15 cellular contexts compared by ENCODE assay signal in genomic region chr3:50585919-50586762, GRCh38. TPM values are rescaled to one million over a fixed set of nuclear protein-coding genes. Genes with fewer than 3 reads are reported as not detected.
DNase-seq lines count a peak whose midpoint lies in the region; ATAC-seq and TF ChIP-seq lines count a peak whose summit lies in the region.
"Had no signal": no experiment of that assay in that cellular context is flagged by ENCODE, and none has a peak within 500 bp of the region (broad histone marks: within the 10 kb centered on the region; RNA-seq: fewer than 3 reads in every experiment).

No MANE protein-coding gene starts in this region.

- H2BK12ac ChIP-seq in neuronal stem cell (ENCODE audit: low read length), result no peak overlapping the region

- no peak overlapping the region for H3K14ac ChIP-seq in neuronal stem cell (ENCODE audit: low read length)

- no peak overlapping the region for H2BK120ac ChIP-seq in neuronal stem cell (ENCODE audit: low read depth, low read length)

- no CpG with 5 or more reads among the region's 6 CpGs for WGBS in neuronal stem cell (ENCODE audit: extremely low coverage in 2 of 2, insufficient read length in 2 of 2, insufficient replicate concordance in 1 of 2), 2 donors

- peaks cover 62% of the 10 kb centered on the region for H3K4me1 ChIP-seq in CD8-positive, alpha-beta memory T cell (ENCODE audit: insufficient read depth, low read length)
- H3K4me1 ChIP-seq in neuronal stem cell (ENCODE audit: control insufficient read depth in 2 of 2, insufficient read depth in 1 of 2, low read depth in 1 of 2, low read length in 2 of 2), result no peaks in the 10 kb centered on the region
- H3K4me1 ChIP-seq in uterus, result no peaks in the 10 kb centered on the region

- no peak overlapping the region for H2BK5ac ChIP-seq in neuronal stem cell (ENCODE audit: low read length)

- no peaks in the 10 kb centered on the region for H3K27me3 ChIP-seq in CD8-positive, alpha-beta memory T cell (ENCODE audit: insufficient read depth, low read length, poor library complexity, severe bottlenecking)
- peaks cover 0 to 1% (median 0%) of the 10 kb centered on the region in 3 experiments for H3K27me3 ChIP-seq in neuronal stem cell (ENCODE audit: control insufficient read depth in 3 of 3, insufficient read depth in 3 of 3, low read depth in 1 of 3, low read length in 3 of 3)
- no peaks in the 10 kb centered on the region for H3K27me3 ChIP-seq in uterus

- no peak overlapping the region for H3K9ac ChIP-seq in neuronal stem cell (ENCODE audit: low read depth, low read length, poor library complexity)

- no peak for TF ChIP-seq CTCF in uterus (IDR thresholded peaks at IDR 0.05)

- H3K4ac ChIP-seq in neuronal stem cell (ENCODE audit: low read length), result no peak overlapping the region

- peaks cover 49 to 67% (median 59%) of the 10 kb centered on the region in 3 donors for H3K4me1 Mint-ChIP-seq in CD8-positive, alpha-beta memory T cell
- peaks cover 96% of the 10 kb centered on the region for H3K4me1 Mint-ChIP-seq in activated CD8-positive, alpha-beta T cell treated with anti-CD3 and anti-CD28 coated beads, Interleukin-2, amount 10 ng/mL, durations not matched to agents 7 days and 5 days (ENCODE audit: low read depth)

- POLR2A ChIA-PET in CD8-positive, alpha-beta memory T cell (lab: Charles Lee), result interaction anchor here (1.0 to 1.7 kb wide), 3 partner anchors 14 to 18 kb away, joined by 3 to 20 read pairs (median 3); partner anchors contain the start of gene C3orf18
- POLR2A ChIA-PET in activated CD8-positive, alpha-beta T cell treated with anti-CD3 and anti-CD28 coated beads, Interleukin-2, amount 10 ng/mL, durations not matched to agents 7 days and 5 days (lab: Charles Lee), result interaction anchor here (0.7 to 11.1 kb wide), 3 partner anchors 12 to 22 kb away, joined by 3 to 970 read pairs (median 612); partner anchors contain the start of genes C3orf18, CISH and HEMK1

- peaks cover 0 to 30% (median 3%) of the 10 kb centered on the region in 3 donors for H3K36me3 Mint-ChIP-seq in CD8-positive, alpha-beta memory T cell
- peaks cover 75% of the 10 kb centered on the region for H3K36me3 Mint-ChIP-seq in activated CD8-positive, alpha-beta T cell treated with anti-CD3 and anti-CD28 coated beads, Interleukin-2, amount 10 ng/mL, durations not matched to agents 7 days and 5 days (ENCODE audit: low read depth)

- H4K8ac ChIP-seq in neuronal stem cell (ENCODE audit: low read depth, low read length), result no peak overlapping the region

- H3K9me3 ChIP-seq in CD8-positive, alpha-beta memory T cell (ENCODE audit: low read length), result no peaks in the 10 kb centered on the region
- H3K9me3 ChIP-seq in neuronal stem cell (replicated peaks in 1 of 2; ENCODE audit: control insufficient read depth in 2 of 2, insufficient read depth in 1 of 2, low read depth in 1 of 2, low read length in 2 of 2) (no peaks in the 10 kb centered on the region), uterus (no peaks in the 10 kb centered on the region)
- H3K9me3 ChIP-seq: mucosa of descending colon had no signal

- H3K27ac Mint-ChIP-seq in CD8-positive, alpha-beta memory T cell, result peak overlapping the region in 3 of 8 donors; percentile 17 to 88 (median 42)
- H3K27ac Mint-ChIP-seq in activated CD8-positive, alpha-beta T cell treated with anti-CD3 and anti-CD28 coated beads, Interleukin-2, amount 10 ng/mL, durations not matched to agents 7 days and 5 days, result peak overlapping the region; percentile 98

- no peak overlapping the region for H3K4me3 Mint-ChIP-seq in CD8-positive, alpha-beta memory T cell
- no peak overlapping the region for H3K4me3 Mint-ChIP-seq in activated CD8-positive, alpha-beta T cell treated with anti-CD3 and anti-CD28 coated beads, Interleukin-2, amount 10 ng/mL, durations not matched to agents 7 days and 5 days

- TF ChIP-seq POLR2A in uterus (IDR thresholded peaks at IDR 0.05), result no peak

- H4K91ac ChIP-seq in neuronal stem cell (ENCODE audit: low read depth, low read length, poor library complexity), result no peak overlapping the region

- H3K27me3 Mint-ChIP-seq in CD8-positive, alpha-beta memory T cell, result no peaks in the 10 kb centered on the region
- no peaks in the 10 kb centered on the region for H3K27me3 Mint-ChIP-seq in activated CD8-positive, alpha-beta T cell treated with anti-CD3 and anti-CD28 coated beads, Interleukin-2, amount 10 ng/mL, durations not matched to agents 7 days and 5 days (ENCODE audit: low read depth)

- no peaks in the 10 kb centered on the region for H3K36me3 ChIP-seq in CD8-positive, alpha-beta memory T cell (ENCODE audit: insufficient read depth, low read length)
- H3K36me3 ChIP-seq in neuronal stem cell (replicated peaks in 1 of 2; ENCODE audit: control insufficient read depth in 2 of 2, insufficient read depth in 2 of 2, low read length in 2 of 2), result peaks cover 0 to 15% of the 10 kb centered on the region in 2 donors
- H3K36me3 ChIP-seq in uterus, result no peaks in the 10 kb centered on the region

- peak overlapping the region; percentile 36 for H3K23ac ChIP-seq in neuronal stem cell (ENCODE audit: low read depth, low read length, poor library complexity)

- peak overlapping the region; percentile 79 for H2AK5ac ChIP-seq in neuronal stem cell (ENCODE audit: low read depth, low read length)

- intact Hi-C loops in uterus (cut with DNase I; ENCODE audit: low total_unique reads), result no loop called here

- no peak overlapping the region for H3K4me2 ChIP-seq in neuronal stem cell (ENCODE audit: insufficient read depth, low read length, poor library complexity, severe bottlenecking)

- H2AFZ ChIP-seq in neuronal stem cell (ENCODE audit: low read length), result no peak overlapping the region

- DNase-seq in activated CD4-positive, alpha-beta T cell treated with anti-CD3 and anti-CD28 coated beads for 48 hours, result peak; percentile 71
- no peak for DNase-seq in activated CD4-positive, alpha-beta T cell treated with anti-CD3 and anti-CD28 coated beads for 4 hours
- DNase-seq in CD8-positive, alpha-beta memory T cell, result no peak
- DNase-seq in activated CD8-positive, alpha-beta T cell treated with anti-CD3 and anti-CD28 coated beads, Interleukin-2, amount 10 ng/mL, durations not matched to agents 7 days and 5 days, result no peak
- DNase-seq in neuronal stem cell (ENCODE audit: low spot score), result no peak
- no peak for DNase-seq in NCI-H128 (lab: John Stamatoyannopoulos, UW; ENCODE audit: unreplicated experiment)
- DNase-seq in uterus, result no peak
- DNase-seq: kidney, NCI-H2029 treated with DMSO at 0.1 percent for 48 hours, NCI-H510A treated with DMSO at 0.1 percent for 48 hours, OCI-M1, small intestine had no signal

- CTCF ChIA-PET in CD8-positive, alpha-beta memory T cell (lab: Charles Lee), result interaction anchor here (10.7 to 11.1 kb wide), 2 partner anchors 15 to 26 kb away, joined by 176 to 293 read pairs; partner anchors contain the start of genes C3orf18, CISH, HEMK1 and MAPKAPK3
- CTCF ChIA-PET in activated CD8-positive, alpha-beta T cell treated with anti-CD3 and anti-CD28 coated beads, Interleukin-2, amount 10 ng/mL, durations not matched to agents 7 days and 5 days (lab: Charles Lee), result interaction anchor here (11.1 kb wide), 2 partner anchors 13 to 23 kb away, joined by 387 to 535 read pairs; partner anchors contain the start of genes C3orf18, CISH, HEMK1 and MAPKAPK3

- ATAC-seq in activated CD8-positive, alpha-beta T cell treated with anti-CD3 and anti-CD28 coated beads, Interleukin-2, amount 10 ng/mL, durations not matched to agents 7 days and 5 days, result no peak
- ATAC-seq in HG02852 (IDR thresholded peaks at IDR 0.05; ENCODE audit: unreplicated experiment), result no peak
- ATAC-seq: mucosa of descending colon had no signal

- no peak overlapping the region for H3K4me3 ChIP-seq in CD8-positive, alpha-beta memory T cell (ENCODE audit: low read length)
- H3K4me3 ChIP-seq in neuronal stem cell (ENCODE audit: low read length in 2 of 2), result no peak overlapping the region
- H3K4me3 ChIP-seq in uterus, result no peak overlapping the region
- H3K4me3 ChIP-seq: mucosa of descending colon had no signal

- no peak overlapping the region for H3K18ac ChIP-seq in neuronal stem cell (ENCODE audit: low read length)

- no peaks in the 10 kb centered on the region for H3K9me3 Mint-ChIP-seq in CD8-positive, alpha-beta memory T cell
- no peaks in the 10 kb centered on the region for H3K9me3 Mint-ChIP-seq in activated CD8-positive, alpha-beta T cell treated with anti-CD3 and anti-CD28 coated beads, Interleukin-2, amount 10 ng/mL, durations not matched to agents 7 days and 5 days (ENCODE audit: insufficient read depth)

- H3K79me1 ChIP-seq in neuronal stem cell (ENCODE audit: low read depth, low read length), result peaks cover 1% of the 10 kb centered on the region

- H3K27ac ChIP-seq in CD8-positive, alpha-beta memory T cell (ENCODE audit: low read depth, low read length), result peak overlapping the region; percentile 16
- H3K27ac ChIP-seq in neuronal stem cell (replicated peaks; ENCODE audit: low read length) (no peak overlapping the region), uterus (no peak overlapping the region)

- no peak overlapping the region for H2BK15ac ChIP-seq in neuronal stem cell (ENCODE audit: low read length)

RNA-seq across cellular contexts. Expression of gene HEMK1, which starts 16.8 kb away (rescaled TPM):
- total RNA-seq in CD8-positive, alpha-beta memory T cell, result 10 to 100 TPM; 51.8 to 55.0 TPM
- polyA plus RNA-seq in CD8-positive, alpha-beta memory T cell, result 27.4 TPM
- 10 to 100 TPM; 83.3 to 86.0 TPM for total RNA-seq in activated CD8-positive, alpha-beta T cell treated with anti-CD3 and anti-CD28 coated beads, Interleukin-2, amount 10 ng/mL, durations not matched to agents 7 days and 5 days
- polyA plus RNA-seq in neuronal stem cell (2013, experiment 1 of 2), result 15.5 TPM
- 15.1 TPM for polyA plus RNA-seq in neuronal stem cell (2013, experiment 2 of 2)
- total RNA-seq in uterus, result 10 to 100 TPM in 2 of 4 donors, 1 to 10 TPM in 1, under 1 TPM in 1; 0.77 to 26.5 (median 11.4) TPM

RNA-seq across cellular contexts. Expression of gene C3orf18, which starts 18.6 kb away (rescaled TPM):
- total RNA-seq in CD8-positive, alpha-beta memory T cell, result 10 to 100 TPM; 11.5 to 13.0 TPM
- polyA plus RNA-seq in CD8-positive, alpha-beta memory T cell, result 15.8 TPM
- 10 to 100 TPM; 58.5 to 61.6 TPM for total RNA-seq in activated CD8-positive, alpha-beta T cell treated with anti-CD3 and anti-CD28 coated beads, Interleukin-2, amount 10 ng/mL, durations not matched to agents 7 days and 5 days
- polyA plus RNA-seq in neuronal stem cell (2013, experiment 1 of 2), result 9.9 TPM
- polyA plus RNA-seq in neuronal stem cell (2013, experiment 2 of 2), result 9.3 TPM
- 10 to 100 TPM in 3 of 4 donors, 1 to 10 TPM in 1; 7.1 to 21.0 (median 20.7) TPM for total RNA-seq in uterus
- total RNA-seq: A172 had no signal

RNA-seq across cellular contexts. Expression of gene CISH, which starts 25.4 kb away (rescaled TPM):
- total RNA-seq in CD8-positive, alpha-beta memory T cell, result 100 to 1,000 TPM; 216 to 222 TPM
- polyA plus RNA-seq in CD8-positive, alpha-beta memory T cell, result 92.8 TPM
- total RNA-seq in activated CD8-positive, alpha-beta T cell treated with anti-CD3 and anti-CD28 coated beads, Interleukin-2, amount 10 ng/mL, durations not matched to agents 7 days and 5 days, result 100 to 1,000 TPM; 380 to 394 TPM
- polyA plus RNA-seq in neuronal stem cell (2013, experiment 1 of 2), result 2.1 TPM
- 2.1 TPM for polyA plus RNA-seq in neuronal stem cell (2013, experiment 2 of 2)
- 10 to 100 TPM in 1 of 4 donors, 1 to 10 TPM in 2, not detected in 1; 2.1 to 12.3 (median 5.6) TPM for total RNA-seq in uterus

RNA-seq across cellular contexts. Expression of gene MAPKAPK3, which starts 30.8 kb away (rescaled TPM):
- total RNA-seq in CD8-positive, alpha-beta memory T cell, result 100 to 1,000 TPM; 153 to 156 TPM
- polyA plus RNA-seq in CD8-positive, alpha-beta memory T cell, result 57.0 TPM
- 100 to 1,000 TPM; 224 to 225 TPM for total RNA-seq in activated CD8-positive, alpha-beta T cell treated with anti-CD3 and anti-CD28 coated beads, Interleukin-2, amount 10 ng/mL, durations not matched to agents 7 days and 5 days
- 90.3 TPM for polyA plus RNA-seq in neuronal stem cell (2013, experiment 1 of 2)
- 89.0 TPM for polyA plus RNA-seq in neuronal stem cell (2013, experiment 2 of 2)
- 10 to 100 TPM; 22.0 to 39.1 (median 29.0) TPM for total RNA-seq in uterus

Comparison
In these comparisons a context has a peak if more than half of its experiments do, and no peak if none do; other contexts are left out.
1. RNA of gene CISH, which starts 25.4 kb away (total RNA-seq): 380 to 394 TPM in activated CD8-positive, alpha-beta T cell treated with anti-CD3 and anti-CD28 coated beads, Interleukin-2, amount 10 ng/mL, durations not matched to agents 7 days and 5 days and 216 to 222 TPM in CD8-positive, alpha-beta memory T cell; 2.1 to 12.3 TPM in uterus; every median in the first group is over 10 times any median in the second.